ENCODE assay signal across 1 cellular context in the genomic region with DNA sequence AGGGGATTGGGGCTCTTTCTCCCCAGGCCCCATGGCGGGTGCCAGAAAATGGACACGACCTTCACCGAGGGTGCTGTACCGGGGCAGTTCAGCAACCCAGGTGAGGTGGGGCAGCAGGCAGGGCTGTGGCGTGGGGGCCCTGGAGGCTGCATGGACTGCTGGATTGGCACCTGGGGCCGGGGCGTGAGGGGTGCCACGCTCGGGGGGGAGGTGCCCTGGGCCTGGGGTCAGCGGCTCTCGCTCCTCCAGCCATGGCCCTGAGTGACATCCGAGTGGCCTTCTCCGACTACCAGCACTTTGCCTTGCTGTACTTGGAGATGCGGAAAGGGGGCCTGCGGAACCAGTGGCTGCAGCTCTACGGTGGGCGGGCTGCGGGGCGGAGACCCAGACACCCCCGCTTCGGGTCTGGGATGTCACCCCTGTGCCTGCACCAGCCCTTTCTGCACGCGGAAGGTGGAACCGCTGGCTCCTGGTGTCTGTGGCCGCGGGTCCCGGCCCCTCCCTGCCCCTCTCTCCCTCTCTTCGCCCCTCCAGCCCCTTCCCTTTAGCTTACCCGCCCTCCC.
A peak's percentile ranks its signal among the peaks of the same experiment; 100 is the strongest.
TF ChIP-seq lines count a peak whose summit lies in the region.

No MANE protein-coding gene starts in this region.

TF ChIP-seq in H1, 55 proteins besides CTCF, POLR2A, EP300 and RAD21:
- no peak for TF ChIP-seq CHD2 (IDR thresholded peaks at IDR 0.05; ENCODE audit: low read length)
- no peak for TF ChIP-seq BCL11A (IDR thresholded peaks at IDR 0.05; ENCODE audit: low read depth in 2 of 2, low read length in 2 of 2)
- 0 out of 4 replicates have a peak, but pooled peaks of 1 of the 2 experiments have one; percentile 24 for TF ChIP-seq SIN3A (conservative IDR thresholded peaks at IDR 0.05 in 1 of 2, IDR thresholded peaks at IDR 0.05 in 1 of 2; ENCODE audit: low read depth in 1 of 2, low read length in 2 of 2)
- TF ChIP-seq, protein P1, sequence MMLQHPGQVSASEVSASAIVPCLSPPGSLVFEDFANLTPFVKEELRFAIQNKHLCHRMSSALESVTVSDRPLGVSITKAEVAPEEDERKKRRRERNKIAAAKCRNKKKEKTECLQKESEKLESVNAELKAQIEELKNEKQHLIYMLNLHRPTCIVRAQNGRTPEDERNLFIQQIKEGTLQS (IDR thresholded peaks at IDR 0.05; ENCODE audit: insufficient read depth, low read depth, low read length) = no peak
- no peak for TF ChIP-seq TEAD4 (IDR thresholded peaks at IDR 0.05; ENCODE audit: low read depth, low read length)
- no peak for TF ChIP-seq EZH2 (IDR thresholded peaks at IDR 0.05; ENCODE audit: low read depth, low read length, severe bottlenecking)
- TF ChIP-seq KDM4A (IDR thresholded peaks at IDR 0.05; ENCODE audit: low read depth, low read length, severe bottlenecking) = no peak
- TF ChIP-seq JUN (IDR thresholded peaks at IDR 0.05; ENCODE audit: low read depth, low read length) = no peak
- TF ChIP-seq SIRT6 (IDR thresholded peaks at IDR 0.05; ENCODE audit: low read length) = no peak
